ENCODE assay signal across 1 cellular context in the genomic region with DNA sequence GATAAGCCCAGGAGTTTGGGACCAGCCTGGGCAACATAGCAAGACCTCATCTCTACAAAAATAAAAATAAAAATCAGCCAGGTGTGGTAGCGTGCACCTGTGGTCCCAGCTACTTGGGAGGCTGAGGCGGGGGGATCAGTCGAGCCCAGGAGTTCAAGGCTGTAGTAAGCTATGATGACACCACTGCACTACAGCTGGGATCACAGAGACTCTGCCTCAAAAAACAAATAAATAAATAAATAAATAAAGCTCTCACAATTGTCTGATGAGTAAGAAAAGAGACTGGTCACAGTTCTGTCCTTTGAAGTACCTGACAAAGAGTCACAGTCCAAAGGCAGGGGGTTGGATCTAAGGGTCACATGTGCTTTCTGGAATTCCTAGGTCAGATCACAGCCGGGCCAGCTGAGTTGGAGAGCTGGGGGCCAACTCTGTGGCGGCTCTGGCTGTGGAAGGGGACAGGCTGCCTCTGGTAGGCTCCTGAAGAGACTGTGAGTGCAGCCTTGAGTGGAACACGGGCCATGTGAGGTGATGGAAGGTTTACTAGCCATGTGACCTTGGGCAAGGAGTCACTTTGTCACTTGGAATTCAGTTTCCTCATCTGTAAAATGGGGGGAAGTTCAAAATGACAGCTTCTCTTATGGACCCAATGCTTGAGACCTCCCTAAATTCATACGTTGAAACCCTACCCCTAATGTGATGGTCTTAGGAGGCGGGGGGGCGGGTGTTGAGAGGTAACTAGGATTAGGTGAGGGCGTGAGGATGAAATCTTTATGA.
TF ChIP-seq lines count a peak whose summit lies in the region.

No MANE protein-coding gene starts in this region.

TF ChIP-seq in HepG2, 621 proteins besides CTCF, POLR2A, EP300 and RAD21 (continued from another document and continues in another):
- TF ChIP-seq, protein P1, sequence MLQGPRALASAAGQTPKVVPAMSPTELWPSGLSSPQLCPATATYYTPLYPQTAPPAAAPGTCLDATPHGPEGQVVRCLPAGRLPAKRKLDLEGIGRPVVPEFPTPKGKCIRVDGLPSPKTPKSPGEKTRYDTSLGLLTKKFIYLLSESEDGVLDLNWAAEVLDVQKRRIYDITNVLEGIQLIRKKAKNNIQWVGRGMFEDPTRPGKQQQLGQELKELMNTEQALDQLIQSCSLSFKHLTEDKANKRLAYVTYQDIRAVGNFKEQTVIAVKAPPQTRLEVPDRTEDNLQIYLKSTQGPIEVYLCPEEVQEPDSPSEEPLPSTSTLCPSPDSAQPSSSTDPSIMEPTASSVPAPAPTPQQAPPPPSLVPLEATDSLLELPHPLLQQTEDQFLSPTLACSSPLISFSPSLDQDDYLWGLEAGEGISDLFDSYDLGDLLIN (CRISPR knock-in tag; IDR thresholded peaks at IDR 0.05; ENCODE audit: borderline replicate concordance), result no peak
- TF ChIP-seq MIER3 (CRISPR knock-in tag; IDR thresholded peaks at IDR 0.05; ENCODE audit: borderline replicate concordance), result no peak
- TF ChIP-seq GLMP (CRISPR knock-in tag; IDR thresholded peaks at IDR 0.05; ENCODE audit: borderline replicate concordance), result no peak
- TF ChIP-seq ZFP62 (CRISPR knock-in tag; IDR thresholded peaks at IDR 0.05), result no peak
- TF ChIP-seq, protein P2, sequence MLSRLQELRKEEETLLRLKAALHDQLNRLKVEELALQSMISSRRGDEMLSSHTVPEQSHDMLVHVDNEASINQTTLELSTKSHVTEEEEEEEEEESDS (CRISPR knock-in tag; IDR thresholded peaks at IDR 0.05; ENCODE audit: borderline replicate concordance), result no peak
- TF ChIP-seq TBX2 (CRISPR knock-in tag; IDR thresholded peaks at IDR 0.05; ENCODE audit: borderline replicate concordance), result peak; percentile 74; the same call in 1 of the 2 replicates
- TF ChIP-seq CREM (IDR thresholded peaks at IDR 0.05), result peak; percentile 68
- no peak for TF ChIP-seq CREM (CRISPR knock-in tag; IDR thresholded peaks at IDR 0.05)
- TF ChIP-seq, protein P3, sequence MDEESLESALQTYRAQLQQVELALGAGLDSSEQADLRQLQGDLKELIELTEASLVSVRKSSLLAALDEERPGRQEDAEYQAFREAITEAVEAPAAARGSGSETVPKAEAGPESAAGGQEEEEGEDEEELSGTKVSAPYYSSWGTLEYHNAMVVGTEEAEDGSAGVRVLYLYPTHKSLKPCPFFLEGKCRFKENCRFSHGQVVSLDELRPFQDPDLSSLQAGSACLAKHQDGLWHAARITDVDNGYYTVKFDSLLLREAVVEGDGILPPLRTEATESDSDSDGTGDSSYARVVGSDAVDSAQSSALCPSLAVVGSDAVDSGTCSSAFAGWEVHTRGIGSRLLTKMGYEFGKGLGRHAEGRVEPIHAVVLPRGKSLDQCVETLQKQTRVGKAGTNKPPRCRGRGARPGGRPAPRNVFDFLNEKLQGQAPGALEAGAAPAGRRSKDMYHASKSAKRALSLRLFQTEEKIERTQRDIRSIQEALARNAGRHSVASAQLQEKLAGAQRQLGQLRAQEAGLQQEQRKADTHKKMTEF (CRISPR knock-in tag; IDR thresholded peaks at IDR 0.05), result peak; percentile 69; the same call in 1 of the 2 replicates
- TF ChIP-seq, protein P4, sequence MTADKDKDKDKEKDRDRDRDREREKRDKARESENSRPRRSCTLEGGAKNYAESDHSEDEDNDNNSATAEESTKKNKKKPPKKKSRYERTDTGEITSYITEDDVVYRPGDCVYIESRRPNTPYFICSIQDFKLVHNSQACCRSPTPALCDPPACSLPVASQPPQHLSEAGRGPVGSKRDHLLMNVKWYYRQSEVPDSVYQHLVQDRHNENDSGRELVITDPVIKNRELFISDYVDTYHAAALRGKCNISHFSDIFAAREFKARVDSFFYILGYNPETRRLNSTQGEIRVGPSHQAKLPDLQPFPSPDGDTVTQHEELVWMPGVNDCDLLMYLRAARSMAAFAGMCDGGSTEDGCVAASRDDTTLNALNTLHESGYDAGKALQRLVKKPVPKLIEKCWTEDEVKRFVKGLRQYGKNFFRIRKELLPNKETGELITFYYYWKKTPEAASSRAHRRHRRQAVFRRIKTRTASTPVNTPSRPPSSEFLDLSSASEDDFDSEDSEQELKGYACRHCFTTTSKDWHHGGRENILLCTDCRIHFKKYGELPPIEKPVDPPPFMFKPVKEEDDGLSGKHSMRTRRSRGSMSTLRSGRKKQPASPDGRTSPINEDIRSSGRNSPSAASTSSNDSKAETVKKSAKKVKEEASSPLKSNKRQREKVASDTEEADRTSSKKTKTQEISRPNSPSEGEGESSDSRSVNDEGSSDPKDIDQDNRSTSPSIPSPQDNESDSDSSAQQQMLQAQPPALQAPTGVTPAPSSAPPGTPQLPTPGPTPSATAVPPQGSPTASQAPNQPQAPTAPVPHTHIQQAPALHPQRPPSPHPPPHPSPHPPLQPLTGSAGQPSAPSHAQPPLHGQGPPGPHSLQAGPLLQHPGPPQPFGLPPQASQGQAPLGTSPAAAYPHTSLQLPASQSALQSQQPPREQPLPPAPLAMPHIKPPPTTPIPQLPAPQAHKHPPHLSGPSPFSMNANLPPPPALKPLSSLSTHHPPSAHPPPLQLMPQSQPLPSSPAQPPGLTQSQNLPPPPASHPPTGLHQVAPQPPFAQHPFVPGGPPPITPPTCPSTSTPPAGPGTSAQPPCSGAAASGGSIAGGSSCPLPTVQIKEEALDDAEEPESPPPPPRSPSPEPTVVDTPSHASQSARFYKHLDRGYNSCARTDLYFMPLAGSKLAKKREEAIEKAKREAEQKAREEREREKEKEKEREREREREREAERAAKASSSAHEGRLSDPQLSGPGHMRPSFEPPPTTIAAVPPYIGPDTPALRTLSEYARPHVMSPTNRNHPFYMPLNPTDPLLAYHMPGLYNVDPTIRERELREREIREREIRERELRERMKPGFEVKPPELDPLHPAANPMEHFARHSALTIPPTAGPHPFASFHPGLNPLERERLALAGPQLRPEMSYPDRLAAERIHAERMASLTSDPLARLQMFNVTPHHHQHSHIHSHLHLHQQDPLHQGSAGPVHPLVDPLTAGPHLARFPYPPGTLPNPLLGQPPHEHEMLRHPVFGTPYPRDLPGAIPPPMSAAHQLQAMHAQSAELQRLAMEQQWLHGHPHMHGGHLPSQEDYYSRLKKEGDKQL (CRISPR knock-in tag; IDR thresholded peaks at IDR 0.05; ENCODE audit: low read depth), result no peak
- no peak for TF ChIP-seq ZFP36L2 (CRISPR knock-in tag; IDR thresholded peaks at IDR 0.05)
- TF ChIP-seq, protein P5, sequence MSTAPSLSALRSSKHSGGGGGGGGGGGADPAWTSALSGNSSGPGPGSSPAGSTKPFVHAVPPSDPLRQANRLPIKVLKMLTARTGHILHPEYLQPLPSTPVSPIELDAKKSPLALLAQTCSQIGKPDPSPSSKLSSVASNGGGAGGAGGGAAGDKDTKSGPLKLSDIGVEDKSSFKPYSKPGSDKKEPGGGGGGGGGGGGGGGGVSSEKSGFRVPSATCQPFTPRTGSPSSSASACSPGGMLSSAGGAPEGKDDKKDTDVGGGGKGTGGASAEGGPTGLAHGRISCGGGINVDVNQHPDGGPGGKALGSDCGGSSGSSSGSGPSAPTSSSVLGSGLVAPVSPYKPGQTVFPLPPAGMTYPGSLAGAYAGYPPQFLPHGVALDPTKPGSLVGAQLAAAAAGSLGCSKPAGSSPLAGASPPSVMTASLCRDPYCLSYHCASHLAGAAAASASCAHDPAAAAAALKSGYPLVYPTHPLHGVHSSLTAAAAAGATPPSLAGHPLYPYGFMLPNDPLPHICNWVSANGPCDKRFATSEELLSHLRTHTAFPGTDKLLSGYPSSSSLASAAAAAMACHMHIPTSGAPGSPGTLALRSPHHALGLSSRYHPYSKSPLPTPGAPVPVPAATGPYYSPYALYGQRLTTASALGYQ (CRISPR knock-in tag; IDR thresholded peaks at IDR 0.05), result peak; percentile 19; the same call in 1 of the 2 replicates
- no peak for TF ChIP-seq HMG20A (CRISPR knock-in tag; IDR thresholded peaks at IDR 0.05; ENCODE audit: borderline replicate concordance)
- TF ChIP-seq NR2F6 (IDR thresholded peaks at IDR 0.05), result peak; percentile 87
- TF ChIP-seq NR2F6 (CRISPR knock-in tag; IDR thresholded peaks at IDR 0.05), result peak; percentile 61
- TF ChIP-seq TBL1XR1 (IDR thresholded peaks at IDR 0.05; ENCODE audit: borderline replicate concordance, low read length, partially characterized antibody), result no peak
- TF ChIP-seq GMEB2 (CRISPR knock-in tag; IDR thresholded peaks at IDR 0.05; ENCODE audit: low read depth), result no peak
- no peak for TF ChIP-seq ZSCAN30 (CRISPR knock-in tag; IDR thresholded peaks at IDR 0.05)
- TF ChIP-seq, protein P6, sequence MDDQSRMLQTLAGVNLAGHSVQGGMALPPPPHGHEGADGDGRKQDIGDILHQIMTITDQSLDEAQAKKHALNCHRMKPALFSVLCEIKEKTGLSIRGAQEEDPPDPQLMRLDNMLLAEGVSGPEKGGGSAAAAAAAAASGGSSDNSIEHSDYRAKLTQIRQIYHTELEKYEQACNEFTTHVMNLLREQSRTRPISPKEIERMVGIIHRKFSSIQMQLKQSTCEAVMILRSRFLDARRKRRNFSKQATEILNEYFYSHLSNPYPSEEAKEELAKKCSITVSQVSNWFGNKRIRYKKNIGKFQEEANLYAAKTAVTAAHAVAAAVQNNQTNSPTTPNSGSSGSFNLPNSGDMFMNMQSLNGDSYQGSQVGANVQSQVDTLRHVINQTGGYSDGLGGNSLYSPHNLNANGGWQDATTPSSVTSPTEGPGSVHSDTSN (CRISPR knock-in tag; IDR thresholded peaks at IDR 0.05; ENCODE audit: borderline replicate concordance), result no peak
- no peak for TF ChIP-seq IRF9 (CRISPR knock-in tag; IDR thresholded peaks at IDR 0.05; ENCODE audit: borderline replicate concordance)
- no peak for TF ChIP-seq MYNN (CRISPR knock-in tag; IDR thresholded peaks at IDR 0.05; ENCODE audit: low read depth)
- no peak for TF ChIP-seq YEATS2 (CRISPR knock-in tag; IDR thresholded peaks at IDR 0.05; ENCODE audit: borderline replicate concordance)
- no peak for TF ChIP-seq KAT8 (CRISPR knock-in tag; IDR thresholded peaks at IDR 0.05)
- TF ChIP-seq NR2F1 (CRISPR knock-in tag; IDR thresholded peaks at IDR 0.05), result peak; percentile 33 to 83; a peak in 2 of 4 replicates
- no peak for TF ChIP-seq ZNF451 (CRISPR knock-in tag; IDR thresholded peaks at IDR 0.05)
- TF ChIP-seq BCL6 (CRISPR knock-in tag; IDR thresholded peaks at IDR 0.05), result 0 out of 2 replicates have a peak, but pooled peaks have one; percentile 32
- peak; percentile 91 for TF ChIP-seq ZNF629 (CRISPR knock-in tag; conservative IDR thresholded peaks at IDR 0.05)
- TF ChIP-seq ZNF101 (CRISPR knock-in tag; IDR thresholded peaks at IDR 0.05; ENCODE audit: borderline replicate concordance, low read depth), result no peak
- no peak for TF ChIP-seq SSRP1 (CRISPR knock-in tag; IDR thresholded peaks at IDR 0.05)
- TF ChIP-seq, protein P7, sequence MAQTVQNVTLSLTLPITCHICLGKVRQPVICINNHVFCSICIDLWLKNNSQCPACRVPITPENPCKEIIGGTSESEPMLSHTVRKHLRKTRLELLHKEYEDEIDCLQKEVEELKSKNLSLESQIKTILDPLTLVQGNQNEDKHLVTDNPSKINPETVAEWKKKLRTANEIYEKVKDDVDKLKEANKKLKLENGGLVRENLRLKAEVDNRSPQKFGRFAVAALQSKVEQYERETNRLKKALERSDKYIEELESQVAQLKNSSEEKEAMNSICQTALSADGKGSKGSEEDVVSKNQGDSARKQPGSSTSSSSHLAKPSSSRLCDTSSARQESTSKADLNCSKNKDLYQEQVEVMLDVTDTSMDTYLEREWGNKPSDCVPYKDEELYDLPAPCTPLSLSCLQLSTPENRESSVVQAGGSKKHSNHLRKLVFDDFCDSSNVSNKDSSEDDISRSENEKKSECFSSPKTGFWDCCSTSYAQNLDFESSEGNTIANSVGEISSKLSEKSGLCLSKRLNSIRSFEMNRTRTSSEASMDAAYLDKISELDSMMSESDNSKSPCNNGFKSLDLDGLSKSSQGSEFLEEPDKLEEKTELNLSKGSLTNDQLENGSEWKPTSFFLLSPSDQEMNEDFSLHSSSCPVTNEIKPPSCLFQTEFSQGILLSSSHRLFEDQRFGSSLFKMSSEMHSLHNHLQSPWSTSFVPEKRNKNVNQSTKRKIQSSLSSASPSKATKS (CRISPR knock-in tag; IDR thresholded peaks at IDR 0.05), result no peak
- TF ChIP-seq ZNF557 (CRISPR knock-in tag; IDR thresholded peaks at IDR 0.05), result no peak
- TF ChIP-seq, protein P8, sequence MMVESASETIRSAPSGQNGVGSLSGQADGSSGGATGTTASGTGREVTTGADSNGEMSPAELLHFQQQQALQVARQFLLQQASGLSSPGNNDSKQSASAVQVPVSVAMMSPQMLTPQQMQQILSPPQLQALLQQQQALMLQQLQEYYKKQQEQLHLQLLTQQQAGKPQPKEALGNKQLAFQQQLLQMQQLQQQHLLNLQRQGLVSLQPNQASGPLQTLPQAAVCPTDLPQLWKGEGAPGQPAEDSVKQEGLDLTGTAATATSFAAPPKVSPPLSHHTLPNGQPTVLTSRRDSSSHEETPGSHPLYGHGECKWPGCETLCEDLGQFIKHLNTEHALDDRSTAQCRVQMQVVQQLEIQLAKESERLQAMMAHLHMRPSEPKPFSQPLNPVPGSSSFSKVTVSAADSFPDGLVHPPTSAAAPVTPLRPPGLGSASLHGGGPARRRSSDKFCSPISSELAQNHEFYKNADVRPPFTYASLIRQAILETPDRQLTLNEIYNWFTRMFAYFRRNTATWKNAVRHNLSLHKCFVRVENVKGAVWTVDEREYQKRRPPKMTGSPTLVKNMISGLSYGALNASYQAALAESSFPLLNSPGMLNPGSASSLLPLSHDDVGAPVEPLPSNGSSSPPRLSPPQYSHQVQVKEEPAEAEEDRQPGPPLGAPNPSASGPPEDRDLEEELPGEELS (CRISPR knock-in tag; IDR thresholded peaks at IDR 0.05), result peak; percentile 77
- peak; percentile 89 for TF ChIP-seq SOX13 (IDR thresholded peaks at IDR 0.05)
- TF ChIP-seq SOX13 (CRISPR knock-in tag; conservative IDR thresholded peaks at IDR 0.05 in 1 of 2, IDR thresholded peaks at IDR 0.05 in 1 of 2), result peak in 1 of 2 experiments; percentile 94; a peak in 2 of 4 replicates
- no peak for TF ChIP-seq ZNF891 (CRISPR knock-in tag; IDR thresholded peaks at IDR 0.05)
- TF ChIP-seq ZNF430 (CRISPR knock-in tag; IDR thresholded peaks at IDR 0.05), result no peak
